ENCODE assay signal across 13 cellular contexts in the genomic region with DNA sequence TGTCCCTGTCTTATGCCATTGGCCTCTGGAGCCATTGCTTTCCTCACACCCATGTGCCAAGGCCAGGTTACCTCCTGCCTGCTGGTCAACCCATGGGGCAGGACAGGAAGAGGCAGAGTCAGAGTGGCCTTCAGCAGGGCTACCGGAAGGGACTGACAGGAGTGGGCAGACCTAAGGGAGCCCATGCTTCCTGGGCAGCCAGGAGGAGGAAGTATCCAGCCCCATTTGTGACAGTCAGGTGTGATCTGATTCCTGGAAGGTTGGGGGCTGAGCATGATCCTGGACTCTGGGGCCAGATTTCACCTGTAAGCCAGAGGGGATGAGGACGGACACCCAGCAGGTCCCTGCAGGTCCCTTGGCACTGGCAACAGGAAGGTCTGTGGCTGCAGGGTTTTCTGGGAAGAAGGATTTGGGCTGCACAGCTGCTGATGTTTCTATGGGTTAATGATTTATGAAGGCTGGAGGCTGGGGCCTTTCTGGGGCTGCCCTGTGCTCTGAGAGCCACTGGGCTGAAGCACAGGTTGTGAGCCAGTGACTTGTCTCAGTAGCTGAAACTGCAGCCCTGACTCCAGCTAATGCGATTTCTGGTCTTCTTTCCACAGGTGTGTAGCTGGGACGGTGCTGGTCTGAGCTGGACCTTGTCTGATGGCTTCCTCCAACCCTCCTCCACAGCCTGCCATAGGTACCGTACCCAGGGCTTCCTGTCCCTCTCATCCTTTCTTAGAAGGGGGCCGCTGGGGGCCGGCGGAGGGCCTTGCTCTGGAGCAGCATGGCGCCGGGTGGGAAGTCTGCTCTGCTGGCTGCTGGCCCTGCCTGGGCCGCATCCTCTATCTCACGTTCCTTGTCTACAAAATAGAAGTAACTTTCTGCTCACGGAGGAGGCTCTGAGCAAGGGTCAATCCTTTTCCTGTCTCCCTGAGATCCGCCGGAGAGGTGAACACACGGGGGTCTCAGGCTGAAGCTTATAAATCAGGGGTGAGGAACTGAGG. TPM values are rescaled to one million over a fixed set of nuclear protein-coding genes. Genes with fewer than 3 reads are reported as not detected.
A peak's percentile ranks its signal among the peaks of the same experiment; 100 is the strongest.
DNase-seq lines count a peak whose midpoint lies in the region; ATAC-seq and TF ChIP-seq lines count a peak whose summit lies in the region.
"Had no signal": no experiment of that assay in that cellular context is flagged by ENCODE, and none has a peak within 500 bp of the region (broad histone marks: within the 10 kb centered on the region; RNA-seq: fewer than 3 reads in every experiment).

No MANE protein-coding gene starts in this region.

- no peak for TF ChIP-seq CTCF in CD14-positive monocyte (IDR thresholded peaks at IDR 0.05)
- no peak for TF ChIP-seq CTCF in activated CD8-positive, alpha-beta T cell treated with anti-CD3 and anti-CD28 coated beads for 36 hours (IDR thresholded peaks at IDR 0.05)

- peak overlapping the region in 4 of 7 donors; percentile 19 to 73 (median 49) for H3K27ac Mint-ChIP-seq in CD14-positive monocyte
- no peak overlapping the region for H3K27ac Mint-ChIP-seq in activated CD8-positive, alpha-beta T cell treated with anti-CD3 and anti-CD28 coated beads for 36 hours
- H3K27ac Mint-ChIP-seq: T-cell had no signal

- H3K14ac ChIP-seq in neuronal stem cell (ENCODE audit: low read length) = no peak overlapping the region

- peaks cover 2 to 3% of the 10 kb centered on the region in 2 donors for H3K36me3 Mint-ChIP-seq in CD14-positive monocyte
- no peaks in the 10 kb centered on the region for H3K36me3 Mint-ChIP-seq in activated CD8-positive, alpha-beta T cell treated with anti-CD3 and anti-CD28 coated beads for 36 hours (ENCODE audit: low read depth)
- H3K36me3 Mint-ChIP-seq: T-cell had no signal

- H3K36me3 ChIP-seq in neuronal stem cell (replicated peaks in 1 of 2; ENCODE audit: control insufficient read depth in 2 of 2, insufficient read depth in 2 of 2, low read length in 2 of 2) = peaks cover 0 to 21% of the 10 kb centered on the region in 2 donors
- H3K36me3 ChIP-seq: neutrophil had no signal

- POLR2A ChIA-PET in activated CD8-positive, alpha-beta T cell treated with anti-CD3 and anti-CD28 coated beads for 36 hours (lab: Charles Lee) = no interaction called here

- no peak for DNase-seq in CD14-positive monocyte (ENCODE audit: low spot score)
- DNase-seq in MV-4-11 (lab: John Stamatoyannopoulos, UW) = peak; percentile 24
- no peak for DNase-seq in neuronal stem cell (ENCODE audit: low spot score)
- no peak for DNase-seq in activated CD4-positive, alpha-beta T cell treated with anti-CD3 and anti-CD28 coated beads for 48 hours
- DNase-seq in activated CD8-positive, alpha-beta T cell treated with anti-CD3 and anti-CD28 coated beads for 36 hours = no peak
- DNase-seq in central memory CD4-positive, alpha-beta T cell = no peak
- DNase-seq in NCI-H774 (lab: John Stamatoyannopoulos, UW) = no peak
- DNase-seq: activated CD4-positive, alpha-beta T cell treated with anti-CD3 and anti-CD28 coated beads, Interleukin-2, amount 50 U/mL, for 4 hours; islet precursor cell; NCI-H1105; T-cell had no signal

- no peaks in the 10 kb centered on the region for H3K27me3 ChIP-seq in neuronal stem cell (ENCODE audit: control insufficient read depth in 3 of 3, insufficient read depth in 3 of 3, low read depth in 1 of 3, low read length in 3 of 3)
- H3K27me3 ChIP-seq: neutrophil had no signal

- peak; percentile 9 for ATAC-seq in esophagus mucosa
- no peak for ATAC-seq in activated CD8-positive, alpha-beta T cell treated with anti-CD3 and anti-CD28 coated beads for 36 hours
- ATAC-seq: T-cell had no signal

- no peak overlapping the region for H3K27ac ChIP-seq in neuronal stem cell (replicated peaks; ENCODE audit: low read length)
- H3K27ac ChIP-seq: neutrophil had no signal

- intact Hi-C loops in CD14-positive monocyte (cut with micrococcal nuclease) = no loop called here
- intact Hi-C loops in activated CD8-positive, alpha-beta T cell treated with anti-CD3 and anti-CD28 coated beads for 36 hours (cut with micrococcal nuclease) = no loop called here

- peak overlapping the region; percentile 44 for H3K18ac ChIP-seq in neuronal stem cell (ENCODE audit: low read length)

- H3K79me1 ChIP-seq in neuronal stem cell (ENCODE audit: low read depth, low read length) = peaks cover 11% of the 10 kb centered on the region

- H2AFZ ChIP-seq in neuronal stem cell (ENCODE audit: low read length) = no peak overlapping the region

- peak overlapping the region; percentile 60 for H2BK12ac ChIP-seq in neuronal stem cell (ENCODE audit: low read length)

- no peak overlapping the region for H4K8ac ChIP-seq in neuronal stem cell (ENCODE audit: low read depth, low read length)

- no peaks in the 10 kb centered on the region for H3K9me3 ChIP-seq in neuronal stem cell (replicated peaks in 1 of 2; ENCODE audit: control insufficient read depth in 2 of 2, insufficient read depth in 1 of 2, low read depth in 1 of 2, low read length in 2 of 2)
- H3K9me3 ChIP-seq: neutrophil had no signal

- no peak overlapping the region for H3K4me2 ChIP-seq in neuronal stem cell (ENCODE audit: insufficient read depth, low read length, poor library complexity, severe bottlenecking)

- H2AK5ac ChIP-seq in neuronal stem cell (ENCODE audit: low read depth, low read length) = peak overlapping the region; percentile 36

- H3K4me3 Mint-ChIP-seq in CD14-positive monocyte = peak overlapping the region; percentile 9 to 69
- H3K4me3 Mint-ChIP-seq in activated CD8-positive, alpha-beta T cell treated with anti-CD3 and anti-CD28 coated beads for 36 hours = no peak overlapping the region
- H3K4me3 Mint-ChIP-seq: T-cell had no signal

- H2BK5ac ChIP-seq in neuronal stem cell (ENCODE audit: low read length) = no peak overlapping the region

- H3K27me3 Mint-ChIP-seq in CD14-positive monocyte (ENCODE audit: low read depth in 3 of 3) = peaks cover 0 to 7% (median 4%) of the 10 kb centered on the region in 3 donors
- H3K27me3 Mint-ChIP-seq in activated CD8-positive, alpha-beta T cell treated with anti-CD3 and anti-CD28 coated beads for 36 hours = no peaks in the 10 kb centered on the region

- peaks cover 29 to 30% of the 10 kb centered on the region in 2 donors for H3K4me1 ChIP-seq in neuronal stem cell (ENCODE audit: control insufficient read depth in 2 of 2, insufficient read depth in 1 of 2, low read depth in 1 of 2, low read length in 2 of 2)

- H3K4me1 Mint-ChIP-seq in CD14-positive monocyte = peaks cover 32% of the 10 kb centered on the region
- no peaks in the 10 kb centered on the region for H3K4me1 Mint-ChIP-seq in activated CD8-positive, alpha-beta T cell treated with anti-CD3 and anti-CD28 coated beads for 36 hours (ENCODE audit: low read depth)

- no CpG with 5 or more reads among the region's 16 CpGs for WGBS in neuronal stem cell (ENCODE audit: extremely low coverage in 2 of 2, insufficient read length in 2 of 2, insufficient replicate concordance in 1 of 2), 2 donors

- H2BK15ac ChIP-seq in neuronal stem cell (ENCODE audit: low read length) = no peak overlapping the region

- CTCF ChIA-PET in activated CD8-positive, alpha-beta T cell treated with anti-CD3 and anti-CD28 coated beads for 36 hours (lab: Charles Lee) = no interaction called here

- peak overlapping the region; percentile 47 for H3K9ac ChIP-seq in neuronal stem cell (ENCODE audit: low read depth, low read length, poor library complexity)

- H2BK120ac ChIP-seq in neuronal stem cell (ENCODE audit: low read depth, low read length) = no peak overlapping the region

- no peak overlapping the region for H3K23ac ChIP-seq in neuronal stem cell (ENCODE audit: low read depth, low read length, poor library complexity)

- H3K4ac ChIP-seq in neuronal stem cell (ENCODE audit: low read length) = no peak overlapping the region

- H3K4me3 ChIP-seq in neuronal stem cell (ENCODE audit: low read length in 2 of 2) = no peak overlapping the region

- H4K91ac ChIP-seq in neuronal stem cell (ENCODE audit: low read depth, low read length, poor library complexity) = no peak overlapping the region

- no peaks in the 10 kb centered on the region for H3K9me3 Mint-ChIP-seq in CD14-positive monocyte
- no peaks in the 10 kb centered on the region for H3K9me3 Mint-ChIP-seq in activated CD8-positive, alpha-beta T cell treated with anti-CD3 and anti-CD28 coated beads for 36 hours
- H3K9me3 Mint-ChIP-seq: T-cell had no signal

RNA-seq across cellular contexts. Expression of gene ARHGEF10L, which starts 40.7 kb away (rescaled TPM):
- polyA plus RNA-seq in CD14-positive monocyte = 10 to 100 TPM; 20.7 to 23.7 TPM
- total RNA-seq in esophagus mucosa = 28.3 TPM
- polyA plus RNA-seq in neuronal stem cell (2013, experiment 1 of 2) = 14.6 TPM
- polyA plus RNA-seq in neuronal stem cell (2013, experiment 2 of 2) = 14.8 TPM
- total RNA-seq in activated CD8-positive, alpha-beta T cell treated with anti-CD3 and anti-CD28 coated beads for 36 hours = not detected

Comparison
In these comparisons a context has a peak if more than half of its experiments do, and no peak if none do; other contexts are left out.
1. RNA of gene ARHGEF10L, which starts 40.7 kb away (total RNA-seq): 28.3 TPM in esophagus mucosa (single experiment); not detected in activated CD8-positive, alpha-beta T cell treated with anti-CD3 and anti-CD28 coated beads for 36 hours; every median in the first group is over 10 times any median in the second.